8 cellular contexts compared by ENCODE assay signal in the genomic region with DNA sequence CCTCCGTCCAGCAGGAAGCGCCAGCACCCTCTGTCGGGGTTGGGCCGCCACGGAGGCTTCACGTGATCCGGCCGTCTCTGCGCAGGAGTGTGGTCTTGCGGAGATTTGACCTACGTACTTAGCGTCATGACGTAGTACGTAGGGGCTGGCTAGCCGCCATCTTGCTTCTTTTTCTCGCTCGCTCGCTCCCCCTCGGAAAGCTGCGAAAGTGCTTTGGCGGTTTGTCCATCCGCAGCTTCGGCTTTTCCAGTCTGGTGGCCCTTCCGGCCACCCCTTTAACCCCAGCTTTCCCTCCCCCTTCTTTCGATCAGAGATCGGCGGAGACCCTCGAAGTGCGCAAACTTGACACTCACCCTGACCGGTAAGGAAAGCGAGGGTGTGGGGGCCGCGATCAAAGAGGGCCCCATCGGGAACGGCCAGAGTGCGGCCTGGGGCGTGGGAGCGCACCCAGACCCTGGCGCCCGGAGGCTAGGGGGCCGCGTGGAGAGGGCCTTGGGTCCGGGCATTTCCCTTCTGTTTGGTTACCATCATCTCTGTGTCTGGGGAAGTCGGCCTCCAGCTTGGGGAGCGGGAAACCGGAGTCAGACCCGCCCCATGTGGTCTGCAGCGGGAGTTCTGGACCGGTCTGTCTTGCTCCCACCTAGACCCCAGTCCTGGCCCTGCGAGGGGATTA. TPM values are rescaled to one million over a fixed set of nuclear protein-coding genes. Genes with fewer than 3 reads are reported as not detected.
A peak's percentile ranks its signal among the peaks of the same experiment; 100 is the strongest.
DNase-seq lines count a peak whose midpoint lies in the region; ATAC-seq and TF ChIP-seq lines count a peak whose summit lies in the region.

Gene PRRC2C, plus strand, starts transcription at position 156 of the 673 bp plus-strand sequence. CDS start 26,559 bp downstream, outside the sequence.

- H3K27ac ChIP-seq in PC-3 (ENCODE audit: low read length) (peak within 1 kb of the TSS; percentile 84), mucosa of rectum (ENCODE audit: low read depth in 2 of 2, low read length in 2 of 2) (peak within 1 kb of the TSS; percentile 97 to 100)

- H3K4me3 ChIP-seq in PC-3 (ENCODE audit: low read length) = peak within 1 kb of the TSS; percentile 82
- H3K4me3 ChIP-seq in epithelial cell of proximal tubule (ENCODE audit: low read depth, low read length) = peak within 1 kb of the TSS; percentile 83
- H3K4me3 ChIP-seq in mucosa of rectum (ENCODE audit: low read length in 2 of 2) = peak within 1 kb of the TSS; percentile 83 to 97

- TF ChIP-seq CTCF in PC-3 (conservative IDR thresholded peaks at IDR 0.05; ENCODE audit: low read depth, low read length) = no peak; the same call in 1 of the 2 replicates
- peak; percentile 76 for TF ChIP-seq CTCF in epithelial cell of proximal tubule (conservative IDR thresholded peaks at IDR 0.05; ENCODE audit: low read depth, low read length)

- no peaks in the 10 kb centered on the region for H3K27me3 Mint-ChIP-seq in IgD-negative memory B cell

- H3K9ac ChIP-seq in PC-3 (ENCODE audit: low read length) (peak within 1 kb of the TSS; percentile 94), mucosa of rectum (ENCODE audit: low read depth in 1 of 2, low read length in 2 of 2) (peak within 1 kb of the TSS; percentile 98 to 100)

- TSS peak; percentile 88 for BruUV-seq in PC-3 (replicated peaks; lab: Mats Ljungman, UMichigan)

- intact Hi-C loops in PC-3 (cut with micrococcal nuclease) = loop anchor here (1.0 to 5.0 kb wide), 10 partner anchors 17 to 914 kb away; partner anchors contain the start of genes FMO1, FMO4 and METTL13

- H3K9me3 ChIP-seq in PC-3 (ENCODE audit: low read length) (no peaks in the 10 kb centered on the region), mucosa of rectum (ENCODE audit: control insufficient read depth in 2 of 2, low read length in 2 of 2) (no peaks in the 10 kb centered on the region)

- H4K20me1 ChIP-seq in PC-3 (ENCODE audit: low read length) = peaks cover 43% of the 10 kb centered on the region

- H3K27me3 ChIP-seq in PC-3 (ENCODE audit: low read length) (no peaks in the 10 kb centered on the region), mucosa of rectum (ENCODE audit: control insufficient read depth in 2 of 2, insufficient read depth in 2 of 2, low read length in 2 of 2) (no peaks in the 10 kb centered on the region)

- peaks cover 14% of the 10 kb centered on the region for H3K36me3 ChIP-seq in PC-3 (ENCODE audit: low read depth, low read length)
- no peaks in the 10 kb centered on the region for H3K36me3 ChIP-seq in mucosa of rectum (ENCODE audit: control insufficient read depth in 2 of 2, insufficient read depth in 2 of 2, low read length in 2 of 2)

- no peaks in the 10 kb centered on the region for H3K9me3 Mint-ChIP-seq in IgD-negative memory B cell

- H3K4me1 Mint-ChIP-seq in IgD-negative memory B cell = peaks cover 42 to 47% (median 43%) of the 10 kb centered on the region in 3 donors

- POLR2A ChIA-PET in PC-3 (lab: Charles Lee; ENCODE audit: unreplicated experiment) = interaction anchor here (0.6 to 1.2 kb wide), 5 partner anchors 9 to 915 kb away, joined by 3 to 8 read pairs (median 3); no protein-coding TSS in a partner anchor

- H3K4me1 ChIP-seq in PC-3 (ENCODE audit: insufficient read depth, low read length) = peaks cover 33% of the 10 kb centered on the region
- peaks cover 9 to 21% of the 10 kb centered on the region in 2 donors for H3K4me1 ChIP-seq in mucosa of rectum (ENCODE audit: control insufficient read depth in 2 of 2, insufficient read depth in 2 of 2, low read length in 2 of 2)

- DNase-seq in DMS114 treated with DMSO at 0.1 percent for 48 hours (lab: John Stamatoyannopoulos, UW; ENCODE audit: unreplicated experiment) = peak; percentile 93
- DNase-seq in PC-3 = peak; percentile 100
- peak; percentile 90 for DNase-seq in activated T-cell treated with anti-CD3 and anti-CD28 coated beads, Interleukin-2, amount 50 U/mL, for 1 hour
- peak; percentile 82 for DNase-seq in epithelial cell of proximal tubule (ENCODE audit: low read depth)
- peak; percentile 80 to 86 for DNase-seq in stimulated activated CD8-positive, alpha-beta memory T cell treated with anti-CD3 and anti-CD28 coated beads, Interleukin-7, amount 100 ng/mL, for 1 hour (ENCODE audit: low read depth in 2 of 2)

- no peaks in the 10 kb centered on the region for H3K9me2 ChIP-seq in PC-3 (replicated peaks; ENCODE audit: low read length)

- H3K4me2 ChIP-seq in PC-3 (ENCODE audit: low read length) = peak within 1 kb of the TSS; percentile 85

- CTCF ChIA-PET in PC-3 (lab: Charles Lee) = interaction anchor here (0.6 to 2.4 kb wide), 16 partner anchors 9 to 290 kb away, joined by 3 to 16 read pairs (median 4); partner anchors contain the start of gene FMO4

- peak; percentile 98 for ATAC-seq in GM21528 (IDR thresholded peaks at IDR 0.05; ENCODE audit: low FRiP score, unreplicated experiment)
- ATAC-seq in PC-3 = peak; percentile 95

- no peaks in the 10 kb centered on the region for H3F3A ChIP-seq in PC-3 (ENCODE audit: low read length, unreplicated experiment)

- peaks cover 52% of the 10 kb centered on the region for H3K79me2 ChIP-seq in PC-3 (ENCODE audit: low read length)

- H3K36me3 Mint-ChIP-seq in IgD-negative memory B cell = peaks cover 5% of the 10 kb centered on the region

- peak within 1 kb of the TSS; percentile 86 to 100 (median 92) for H3K27ac Mint-ChIP-seq in IgD-negative memory B cell

- H2AFZ ChIP-seq in PC-3 (ENCODE audit: low read length) = peak within 1 kb of the TSS; percentile 90

- H3K4me3 Mint-ChIP-seq in IgD-negative memory B cell = peak within 1 kb of the TSS; percentile 88 to 98 (median 96)

RNA-seq across cellular contexts. Expression of gene PRRC2C, which starts in this region (rescaled TPM):
- 67.2 TPM for polyA plus RNA-seq in IgD-negative memory B cell
- total RNA-seq in PC-3 (2014; rRNA removed) = 199 and 225 TPM in 2 replicates
- 46.7 and 53.0 TPM in 2 replicates for total RNA-seq in epithelial cell of proximal tubule

Comparison
In these comparisons a context has a peak if more than half of its experiments do, and no peak if none do; other contexts are left out.
1. Peak in every context shown above with its lines: DNase-seq, ATAC-seq, H3K4me3 ChIP-seq and H3K27ac ChIP-seq.